Comparison of ENCODE assay signal across 1 cellular context in the genomic region with DNA sequence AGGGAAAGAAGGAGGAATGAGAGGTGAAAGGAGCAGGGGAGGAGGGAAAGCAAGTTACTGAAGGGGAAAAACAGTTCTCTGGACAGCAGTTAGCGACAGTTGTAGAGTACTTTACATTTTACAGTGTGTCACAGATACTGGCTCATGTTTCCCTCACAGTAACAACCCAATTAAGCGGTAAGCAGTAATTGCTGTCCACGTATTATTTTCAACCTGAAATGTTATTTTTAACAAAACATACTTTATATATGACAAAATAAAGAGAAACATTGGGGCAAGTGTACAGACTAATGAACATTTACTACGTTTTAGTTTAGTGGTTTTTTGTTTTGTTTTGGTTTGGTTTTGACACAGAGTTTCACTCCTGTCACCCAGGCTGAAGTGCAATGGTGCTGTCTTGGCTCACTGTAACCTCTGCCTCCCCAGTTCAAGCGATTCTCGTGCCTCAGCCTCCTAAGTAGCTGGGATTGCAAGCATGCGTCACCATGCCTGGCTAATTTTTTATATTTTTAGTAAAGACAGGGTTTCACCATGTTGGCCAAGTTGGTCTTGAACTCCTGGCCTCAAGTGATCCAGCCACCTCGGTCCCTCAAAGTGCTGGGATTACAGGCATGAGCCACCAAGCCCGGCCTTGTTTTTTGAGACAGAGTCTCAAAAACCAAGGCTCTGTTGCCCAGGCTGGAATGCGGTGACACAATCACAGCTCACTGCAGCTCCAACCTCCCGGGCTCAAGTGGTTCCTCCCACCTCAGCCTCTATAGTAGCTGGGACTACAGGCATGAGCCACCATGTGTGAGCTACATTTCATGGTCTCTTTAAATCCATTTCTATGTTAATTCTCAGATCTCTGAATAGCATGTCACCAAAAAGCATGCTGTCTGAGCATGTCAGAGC.
A peak's percentile ranks its signal among the peaks of the same experiment; 100 is the strongest.
TF ChIP-seq lines count a peak whose summit lies in the region.

No MANE protein-coding gene starts in this region.

TF ChIP-seq in K562, 482 proteins besides CTCF, POLR2A, EP300 and RAD21 (continues in another document):
- TF ChIP-seq PHB2 (IDR thresholded peaks at IDR 0.05; ENCODE audit: low read depth), result 0 out of 2 replicates have a peak, but pooled peaks have one; percentile 2
- peak; percentile 1; the same call in 1 of the 2 replicates for TF ChIP-seq NFIX (CRISPR knock-in tag; IDR thresholded peaks at IDR 0.05; ENCODE audit: low read depth)
- 0 out of 2 replicates have a peak, but pooled peaks have one; percentile 0 for TF ChIP-seq ZNF197 (CRISPR knock-in tag; IDR thresholded peaks at IDR 0.05; ENCODE audit: low read depth)
- TF ChIP-seq PHF8 (IDR thresholded peaks at IDR 0.05; ENCODE audit: borderline replicate concordance, low read length), result no peak
- TF ChIP-seq ZNF696 (CRISPR knock-in tag; conservative IDR thresholded peaks at IDR 0.05), result no peak
- 0 out of 2 replicates have a peak, but pooled peaks have one; percentile 16 for TF ChIP-seq FOSL1 (tag; conservative IDR thresholded peaks at IDR 0.05)
- 0 out of 2 replicates have a peak, but pooled peaks have one; percentile 1 for TF ChIP-seq DPF2 (IDR thresholded peaks at IDR 0.05)
- no peak for TF ChIP-seq EZH2 (IDR thresholded peaks at IDR 0.05; ENCODE audit: borderline replicate concordance, low read depth, low read length)
- TF ChIP-seq, protein P1, sequence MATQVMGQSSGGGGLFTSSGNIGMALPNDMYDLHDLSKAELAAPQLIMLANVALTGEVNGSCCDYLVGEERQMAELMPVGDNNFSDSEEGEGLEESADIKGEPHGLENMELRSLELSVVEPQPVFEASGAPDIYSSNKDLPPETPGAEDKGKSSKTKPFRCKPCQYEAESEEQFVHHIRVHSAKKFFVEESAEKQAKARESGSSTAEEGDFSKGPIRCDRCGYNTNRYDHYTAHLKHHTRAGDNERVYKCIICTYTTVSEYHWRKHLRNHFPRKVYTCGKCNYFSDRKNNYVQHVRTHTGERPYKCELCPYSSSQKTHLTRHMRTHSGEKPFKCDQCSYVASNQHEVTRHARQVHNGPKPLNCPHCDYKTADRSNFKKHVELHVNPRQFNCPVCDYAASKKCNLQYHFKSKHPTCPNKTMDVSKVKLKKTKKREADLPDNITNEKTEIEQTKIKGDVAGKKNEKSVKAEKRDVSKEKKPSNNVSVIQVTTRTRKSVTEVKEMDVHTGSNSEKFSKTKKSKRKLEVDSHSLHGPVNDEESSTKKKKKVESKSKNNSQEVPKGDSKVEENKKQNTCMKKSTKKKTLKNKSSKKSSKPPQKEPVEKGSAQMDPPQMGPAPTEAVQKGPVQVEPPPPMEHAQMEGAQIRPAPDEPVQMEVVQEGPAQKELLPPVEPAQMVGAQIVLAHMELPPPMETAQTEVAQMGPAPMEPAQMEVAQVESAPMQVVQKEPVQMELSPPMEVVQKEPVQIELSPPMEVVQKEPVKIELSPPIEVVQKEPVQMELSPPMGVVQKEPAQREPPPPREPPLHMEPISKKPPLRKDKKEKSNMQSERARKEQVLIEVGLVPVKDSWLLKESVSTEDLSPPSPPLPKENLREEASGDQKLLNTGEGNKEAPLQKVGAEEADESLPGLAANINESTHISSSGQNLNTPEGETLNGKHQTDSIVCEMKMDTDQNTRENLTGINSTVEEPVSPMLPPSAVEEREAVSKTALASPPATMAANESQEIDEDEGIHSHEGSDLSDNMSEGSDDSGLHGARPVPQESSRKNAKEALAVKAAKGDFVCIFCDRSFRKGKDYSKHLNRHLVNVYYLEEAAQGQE (CRISPR knock-in tag; IDR thresholded peaks at IDR 0.05; ENCODE audit: low read depth), result no peak
- TF ChIP-seq, protein P2, sequence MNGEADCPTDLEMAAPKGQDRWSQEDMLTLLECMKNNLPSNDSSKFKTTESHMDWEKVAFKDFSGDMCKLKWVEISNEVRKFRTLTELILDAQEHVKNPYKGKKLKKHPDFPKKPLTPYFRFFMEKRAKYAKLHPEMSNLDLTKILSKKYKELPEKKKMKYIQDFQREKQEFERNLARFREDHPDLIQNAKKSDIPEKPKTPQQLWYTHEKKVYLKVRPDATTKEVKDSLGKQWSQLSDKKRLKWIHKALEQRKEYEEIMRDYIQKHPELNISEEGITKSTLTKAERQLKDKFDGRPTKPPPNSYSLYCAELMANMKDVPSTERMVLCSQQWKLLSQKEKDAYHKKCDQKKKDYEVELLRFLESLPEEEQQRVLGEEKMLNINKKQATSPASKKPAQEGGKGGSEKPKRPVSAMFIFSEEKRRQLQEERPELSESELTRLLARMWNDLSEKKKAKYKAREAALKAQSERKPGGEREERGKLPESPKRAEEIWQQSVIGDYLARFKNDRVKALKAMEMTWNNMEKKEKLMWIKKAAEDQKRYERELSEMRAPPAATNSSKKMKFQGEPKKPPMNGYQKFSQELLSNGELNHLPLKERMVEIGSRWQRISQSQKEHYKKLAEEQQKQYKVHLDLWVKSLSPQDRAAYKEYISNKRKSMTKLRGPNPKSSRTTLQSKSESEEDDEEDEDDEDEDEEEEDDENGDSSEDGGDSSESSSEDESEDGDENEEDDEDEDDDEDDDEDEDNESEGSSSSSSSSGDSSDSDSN (IDR thresholded peaks at IDR 0.05; ENCODE audit: borderline replicate concordance in 1 of 2, low read depth in 2 of 2, low read length in 2 of 2), result no peak
- TF ChIP-seq, protein P3, sequence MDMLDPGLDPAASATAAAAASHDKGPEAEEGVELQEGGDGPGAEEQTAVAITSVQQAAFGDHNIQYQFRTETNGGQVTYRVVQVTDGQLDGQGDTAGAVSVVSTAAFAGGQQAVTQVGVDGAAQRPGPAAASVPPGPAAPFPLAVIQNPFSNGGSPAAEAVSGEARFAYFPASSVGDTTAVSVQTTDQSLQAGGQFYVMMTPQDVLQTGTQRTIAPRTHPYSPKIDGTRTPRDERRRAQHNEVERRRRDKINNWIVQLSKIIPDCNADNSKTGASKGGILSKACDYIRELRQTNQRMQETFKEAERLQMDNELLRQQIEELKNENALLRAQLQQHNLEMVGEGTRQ (CRISPR knock-in tag; IDR thresholded peaks at IDR 0.05), result no peak
- TF ChIP-seq, protein P4, sequence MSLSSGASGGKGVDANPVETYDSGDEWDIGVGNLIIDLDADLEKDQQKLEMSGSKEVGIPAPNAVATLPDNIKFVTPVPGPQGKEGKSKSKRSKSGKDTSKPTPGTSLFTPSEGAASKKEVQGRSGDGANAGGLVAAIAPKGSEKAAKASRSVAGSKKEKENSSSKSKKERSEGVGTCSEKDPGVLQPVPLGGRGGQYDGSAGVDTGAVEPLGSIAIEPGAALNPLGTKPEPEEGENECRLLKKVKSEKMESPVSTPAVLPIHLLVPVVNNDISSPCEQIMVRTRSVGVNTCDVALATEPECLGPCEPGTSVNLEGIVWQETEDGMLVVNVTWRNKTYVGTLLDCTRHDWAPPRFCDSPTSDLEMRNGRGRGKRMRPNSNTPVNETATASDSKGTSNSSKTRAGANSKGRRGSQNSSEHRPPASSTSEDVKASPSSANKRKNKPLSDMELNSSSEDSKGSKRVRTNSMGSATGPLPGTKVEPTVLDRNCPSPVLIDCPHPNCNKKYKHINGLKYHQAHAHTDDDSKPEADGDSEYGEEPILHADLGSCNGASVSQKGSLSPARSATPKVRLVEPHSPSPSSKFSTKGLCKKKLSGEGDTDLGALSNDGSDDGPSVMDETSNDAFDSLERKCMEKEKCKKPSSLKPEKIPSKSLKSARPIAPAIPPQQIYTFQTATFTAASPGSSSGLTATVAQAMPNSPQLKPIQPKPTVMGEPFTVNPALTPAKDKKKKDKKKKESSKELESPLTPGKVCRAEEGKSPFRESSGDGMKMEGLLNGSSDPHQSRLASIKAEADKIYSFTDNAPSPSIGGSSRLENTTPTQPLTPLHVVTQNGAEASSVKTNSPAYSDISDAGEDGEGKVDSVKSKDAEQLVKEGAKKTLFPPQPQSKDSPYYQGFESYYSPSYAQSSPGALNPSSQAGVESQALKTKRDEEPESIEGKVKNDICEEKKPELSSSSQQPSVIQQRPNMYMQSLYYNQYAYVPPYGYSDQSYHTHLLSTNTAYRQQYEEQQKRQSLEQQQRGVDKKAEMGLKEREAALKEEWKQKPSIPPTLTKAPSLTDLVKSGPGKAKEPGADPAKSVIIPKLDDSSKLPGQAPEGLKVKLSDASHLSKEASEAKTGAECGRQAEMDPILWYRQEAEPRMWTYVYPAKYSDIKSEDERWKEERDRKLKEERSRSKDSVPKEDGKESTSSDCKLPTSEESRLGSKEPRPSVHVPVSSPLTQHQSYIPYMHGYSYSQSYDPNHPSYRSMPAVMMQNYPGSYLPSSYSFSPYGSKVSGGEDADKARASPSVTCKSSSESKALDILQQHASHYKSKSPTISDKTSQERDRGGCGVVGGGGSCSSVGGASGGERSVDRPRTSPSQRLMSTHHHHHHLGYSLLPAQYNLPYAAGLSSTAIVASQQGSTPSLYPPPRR (CRISPR knock-in tag; IDR thresholded peaks at IDR 0.05; ENCODE audit: borderline replicate concordance), result no peak
- TF ChIP-seq PTRF (tag; IDR thresholded peaks at IDR 0.05), result no peak
- TF ChIP-seq ADNP (tag; IDR thresholded peaks at IDR 0.05), result peak; percentile 41
- TF ChIP-seq ARNT (IDR thresholded peaks at IDR 0.05), result no peak
- TF ChIP-seq HLTF (IDR thresholded peaks at IDR 0.05), result 0 out of 2 replicates have a peak, but pooled peaks have one; percentile 10
- TF ChIP-seq SP1 (CRISPR knock-in tag; IDR thresholded peaks at IDR 0.05), result 0 out of 2 replicates have a peak, but pooled peaks have one; percentile 4
- TF ChIP-seq ZNF512 (tag; IDR thresholded peaks at IDR 0.05), result peak; percentile 92
- no peak for TF ChIP-seq HDAC2 (IDR thresholded peaks at IDR 0.05)
- TF ChIP-seq KDM1A (IDR thresholded peaks at IDR 0.05), result 0 out of 4 replicates have a peak, but pooled peaks of 1 of the 2 experiments have one; percentile 13
- no peak for TF ChIP-seq MAZ (CRISPR knock-in tag; conservative IDR thresholded peaks at IDR 0.05 in 1 of 2, IDR thresholded peaks at IDR 0.05 in 1 of 2)
- TF ChIP-seq RBBP5 (IDR thresholded peaks at IDR 0.05; ENCODE audit: borderline replicate concordance, insufficient read depth, low read length, poor library complexity, severe bottlenecking), result peak; percentile 37
- 0 out of 2 replicates have a peak, but pooled peaks have one; percentile 5 for TF ChIP-seq ZNF143 (CRISPR knock-in tag; IDR thresholded peaks at IDR 0.05)
- TF ChIP-seq HNRNPLL (IDR thresholded peaks at IDR 0.05; ENCODE audit: low read depth, low read length, poor library complexity, severe bottlenecking), result peak; percentile 28
- 0 out of 2 replicates have a peak, but pooled peaks have one; percentile 3 for TF ChIP-seq TAL1 (IDR thresholded peaks at IDR 0.05)
- TF ChIP-seq NR2C1 (IDR thresholded peaks at IDR 0.05), result 0 out of 2 replicates have a peak, but pooled peaks have one; percentile 9
- TF ChIP-seq NR2C1 (tag; IDR thresholded peaks at IDR 0.05), result no peak
- peak; percentile 38; the same call in 1 of the 2 replicates for TF ChIP-seq ZNF589 (CRISPR knock-in tag; IDR thresholded peaks at IDR 0.05; ENCODE audit: low read depth)
- TF ChIP-seq, protein P5, sequence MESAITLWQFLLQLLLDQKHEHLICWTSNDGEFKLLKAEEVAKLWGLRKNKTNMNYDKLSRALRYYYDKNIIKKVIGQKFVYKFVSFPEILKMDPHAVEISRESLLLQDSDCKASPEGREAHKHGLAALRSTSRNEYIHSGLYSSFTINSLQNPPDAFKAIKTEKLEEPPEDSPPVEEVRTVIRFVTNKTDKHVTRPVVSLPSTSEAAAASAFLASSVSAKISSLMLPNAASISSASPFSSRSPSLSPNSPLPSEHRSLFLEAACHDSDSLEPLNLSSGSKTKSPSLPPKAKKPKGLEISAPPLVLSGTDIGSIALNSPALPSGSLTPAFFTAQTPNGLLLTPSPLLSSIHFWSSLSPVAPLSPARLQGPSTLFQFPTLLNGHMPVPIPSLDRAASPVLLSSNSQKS (CRISPR knock-in tag; IDR thresholded peaks at IDR 0.05), result no peak
- TF ChIP-seq ZNF175 (CRISPR knock-in tag; IDR thresholded peaks at IDR 0.05; ENCODE audit: low read depth), result 0 out of 2 replicates have a peak, but pooled peaks have one; percentile 56
- no peak for TF ChIP-seq ZNF280B (CRISPR knock-in tag; IDR thresholded peaks at IDR 0.05)
- TF ChIP-seq SNAPC5 (CRISPR knock-in tag; IDR thresholded peaks at IDR 0.05), result no peak
- peak; percentile 45 for TF ChIP-seq E2F8 (IDR thresholded peaks at IDR 0.05; ENCODE audit: low read depth, partially characterized antibody)
- TF ChIP-seq HDGF (IDR thresholded peaks at IDR 0.05), result 0 out of 2 replicates have a peak, but pooled peaks have one; percentile 1
